In the genomic region with DNA sequence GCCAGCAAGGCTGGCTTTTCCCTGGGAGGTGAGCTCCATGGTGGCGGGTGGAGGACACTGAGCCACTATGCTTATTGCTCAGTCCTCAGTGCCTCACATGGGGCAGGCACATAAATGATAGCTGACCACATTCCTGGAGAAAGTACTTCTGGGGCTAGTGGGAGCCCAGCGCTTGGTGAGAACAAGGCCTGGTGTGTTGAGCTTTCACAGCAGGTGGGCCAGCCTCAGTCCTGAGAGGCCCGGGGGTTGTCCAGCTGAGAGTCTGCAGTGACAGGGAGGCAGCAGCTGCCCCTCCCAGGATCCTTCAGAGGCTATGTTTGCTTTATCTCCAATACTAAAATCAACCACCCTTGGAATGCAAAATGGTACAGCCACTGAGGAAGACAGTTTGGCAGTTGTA, we compare ENCODE assay signal across 16 cellular contexts.
"Had no signal": no experiment of that assay in that cellular context is flagged by ENCODE, and none has a peak within 500 bp of the region (broad histone marks: within the 10 kb centered on the region; RNA-seq: fewer than 3 reads in every experiment).

No MANE protein-coding gene starts in this region.

- H3K36me3 Mint-ChIP-seq: activated naive CD4-positive, alpha-beta T cell treated with anti-CD3 and anti-CD28 coated beads, Interleukin-2, amount 50 U/mL, for 72 hours; memory B cell had no signal

- H3K9me3 ChIP-seq: body of pancreas, gastroesophageal sphincter, left ventricle myocardium inferior, pancreas, testis had no signal

- DNase-seq: activated B cell treated with CpG ODN at 0.5 μM for 24 hours; activated CD4-positive, alpha-beta T cell treated with anti-CD3 and anti-CD28 coated beads, Interleukin-2, amount 10 ng/mL, durations not matched to agents 7 days and 5 days; amniotic stem cell; body of pancreas; cortex of kidney; effector memory CD8-positive, alpha-beta T cell; left ventricle myocardium inferior; pancreas; stimulated activated CD4-positive, alpha-beta T cell treated with anti-CD3 and anti-CD28 coated beads, Interleukin-4, amount 100 ng/mL, for 1 hour; stimulated activated CD8-positive, alpha-beta memory T cell treated with anti-CD3 and anti-CD28 coated beads, Interleukin-4, amount 100 ng/mL, for 48 hours; testis had no signal

- H3K4me3 ChIP-seq: body of pancreas, gastroesophageal sphincter, left ventricle myocardium inferior, pancreas, testis had no signal

- H3K4me1 ChIP-seq: pancreas had no signal

- ATAC-seq: activated naive CD4-positive, alpha-beta T cell treated with anti-CD3 and anti-CD28 coated beads, Interleukin-2, amount 50 U/mL, for 72 hours; body of pancreas; effector memory CD8-positive, alpha-beta T cell; gastroesophageal sphincter; pancreas had no signal

- H3K4me1 Mint-ChIP-seq: activated B cell treated with CpG ODN at 0.5 μM for 24 hours; activated CD4-positive, alpha-beta T cell treated with anti-CD3 and anti-CD28 coated beads, Interleukin-2, amount 10 ng/mL, durations not matched to agents 7 days and 5 days; central memory CD8-positive, alpha-beta T cell; memory B cell had no signal

- H3K36me3 ChIP-seq: gastroesophageal sphincter, left ventricle myocardium inferior, pancreas had no signal

- H3K4me3 Mint-ChIP-seq: activated B cell treated with CpG ODN at 0.5 μM for 24 hours; activated CD4-positive, alpha-beta T cell treated with anti-CD3 and anti-CD28 coated beads, Interleukin-2, amount 10 ng/mL, durations not matched to agents 7 days and 5 days; central memory CD8-positive, alpha-beta T cell; effector memory CD8-positive, alpha-beta T cell; memory B cell; stimulated activated naive CD8-positive, alpha-beta T cell treated with anti-CD3 and anti-CD28 coated beads, Interleukin-15, Interleukin-2, amounts not matched to agents 100 ng/mL and 50 ng/mL, for 24 hours had no signal

- H3K27me3 ChIP-seq: body of pancreas, gastroesophageal sphincter, pancreas, testis had no signal

- H3K9me3 Mint-ChIP-seq: activated CD4-positive, alpha-beta T cell treated with anti-CD3 and anti-CD28 coated beads, Interleukin-2, amount 10 ng/mL, durations not matched to agents 7 days and 5 days; activated naive CD4-positive, alpha-beta T cell treated with anti-CD3 and anti-CD28 coated beads, Interleukin-2, amount 50 U/mL, for 72 hours; central memory CD8-positive, alpha-beta T cell; effector memory CD8-positive, alpha-beta T cell; stimulated activated naive CD8-positive, alpha-beta T cell treated with anti-CD3 and anti-CD28 coated beads, Interleukin-15, Interleukin-2, amounts not matched to agents 100 ng/mL and 50 ng/mL, for 24 hours had no signal

- H3K27ac Mint-ChIP-seq: activated B cell treated with CpG ODN at 0.5 μM for 24 hours; activated CD4-positive, alpha-beta T cell treated with anti-CD3 and anti-CD28 coated beads, Interleukin-2, amount 10 ng/mL, durations not matched to agents 7 days and 5 days; activated naive CD4-positive, alpha-beta T cell treated with anti-CD3 and anti-CD28 coated beads, Interleukin-2, amount 50 U/mL, for 72 hours; effector memory CD8-positive, alpha-beta T cell; memory B cell; stimulated activated naive CD8-positive, alpha-beta T cell treated with anti-CD3 and anti-CD28 coated beads, Interleukin-15, Interleukin-2, amounts not matched to agents 100 ng/mL and 50 ng/mL, for 24 hours had no signal

- H3K27ac ChIP-seq: body of pancreas, gastroesophageal sphincter, left ventricle myocardium inferior, pancreas had no signal
